In the genomic region with DNA sequence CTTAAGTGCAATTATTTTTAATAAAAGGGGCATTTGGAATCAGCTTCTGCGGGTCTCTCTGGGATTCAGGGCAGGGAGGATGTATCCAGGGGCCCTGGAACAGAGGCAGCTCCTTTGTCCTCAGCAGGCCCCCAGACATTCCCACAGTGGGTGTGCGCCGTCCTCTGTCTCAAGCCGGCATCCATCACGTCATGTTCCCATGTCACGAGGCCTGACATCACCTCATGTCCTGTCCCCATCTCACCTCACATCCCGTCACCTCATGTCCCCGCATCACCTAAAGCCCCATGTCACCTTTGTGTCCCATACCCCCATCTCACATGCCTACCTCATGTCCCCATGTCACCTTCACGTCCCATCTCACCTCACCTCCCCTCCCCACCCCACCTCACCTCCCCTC, we compare ENCODE assay signal across 24 cellular contexts. TPM values are rescaled to one million over a fixed set of nuclear protein-coding genes. Genes with fewer than 3 reads are reported as not detected.
DNase-seq lines count a peak whose midpoint lies in the region; ATAC-seq and TF ChIP-seq lines count a peak whose summit lies in the region.
"Had no signal": no experiment of that assay in that cellular context is flagged by ENCODE, and none has a peak within 500 bp of the region (broad histone marks: within the 10 kb centered on the region; RNA-seq: fewer than 3 reads in every experiment).

No MANE protein-coding gene starts in this region.

- no peaks in the 10 kb centered on the region for H3K4me1 ChIP-seq in sigmoid colon
- H3K4me1 ChIP-seq: A549, Peyer's patch had no signal

- H3K27me3 ChIP-seq in WERI-Rb-1 (ENCODE audit: insufficient read depth, low read depth, severe bottlenecking) (no peaks in the 10 kb centered on the region), sigmoid colon (peaks cover 0 to 8% (median 0%) of the 10 kb centered on the region in 3 donors)
- H3K27me3 ChIP-seq: Peyer's patch had no signal

- peaks cover 5% of the 10 kb centered on the region for H3K9me3 ChIP-seq in WERI-Rb-1 (ENCODE audit: severe bottlenecking)
- H3K9me3 ChIP-seq in sigmoid colon, result no peaks in the 10 kb centered on the region
- H3K9me3 ChIP-seq: A549, Peyer's patch had no signal

- intact Hi-C loops in cardiac septum (cut with DNase I), result no loop called here
- intact Hi-C loops in left cardiac atrium (cut with DNase I), result no loop called here
- intact Hi-C loops in sigmoid colon (cut with DNase I), result no loop called here

- ATAC-seq in left cardiac atrium, result no peak

- H3K4me3 ChIP-seq in WERI-Rb-1 (ENCODE audit: low read depth, low read length), result no peak overlapping the region
- no peak overlapping the region for H3K4me3 ChIP-seq in sigmoid colon
- H3K4me3 ChIP-seq: A549, GM23248, Peyer's patch had no signal

- H3K36me3 ChIP-seq in WERI-Rb-1 (peaks cover 32% of the 10 kb centered on the region), sigmoid colon (peaks cover 0 to 19% (median 0%) of the 10 kb centered on the region in 4 donors)
- H3K36me3 ChIP-seq: Peyer's patch had no signal

- no peak overlapping the region for H3K27ac ChIP-seq in WERI-Rb-1
- H3K27ac ChIP-seq in sigmoid colon, result no peak overlapping the region
- no peak overlapping the region for H3K27ac ChIP-seq in substantia nigra (ENCODE audit: low read depth, low read length, poor library complexity, severe bottlenecking)
- H3K27ac ChIP-seq: A549, GM23248, HL-60, Peyer's patch had no signal

- TF ChIP-seq CTCF in WERI-Rb-1 (IDR thresholded peaks at IDR 0.05; ENCODE audit: low read depth, low read length) (no peak), sigmoid colon (IDR thresholded peaks at IDR 0.05) (no peak), GM10266 (IDR thresholded peaks at IDR 0.05; ENCODE audit: control insufficient read depth, insufficient read depth, low read depth, missing control alignments) (no peak)

- DNase-seq in cardiac septum (ENCODE audit: low spot score) (peak; percentile 19), left cardiac atrium (no peak), WERI-Rb-1 (peak; percentile 56), hepatic stellate cell (ENCODE audit: low spot score) (peak; percentile 5), sigmoid colon (peak; percentile 33), substantia nigra (lab: John Stamatoyannopoulos, UW) (no peak), GM10266 (ENCODE audit: extremely low spot score) (no peak)
- no peak for DNase-seq in activated CD4-positive, CD25-positive, alpha-beta regulatory T cell (lab: John Stamatoyannopoulos, UW)
- DNase-seq: CD4-positive, CD25-positive, alpha-beta regulatory T cell; DND-41; GM23248; HCEC 1CT; IMR-90; NCI-H1105; NCI-H146; NCI-H2029; NCI-H226; NCI-H774 had no signal

- no peak for TF ChIP-seq POLR2A in sigmoid colon (IDR thresholded peaks at IDR 0.05)

- WGBS in sigmoid colon, 2 donors, result 83 to 90% methylated on average over 9 of the region's 9 CpGs

- no peak for TF ChIP-seq EP300 in sigmoid colon (IDR thresholded peaks at IDR 0.05)

RNA-seq across cellular contexts. Expression of a gene that starts 18.5 kb away (rescaled TPM):
- total RNA-seq in cardiac septum (47.0 TPM), left cardiac atrium (10 to 100 TPM; 43.8 to 48.7 TPM), sigmoid colon (10 to 100 TPM; 38.5 to 74.2 (median 54.4) TPM)
- 10 to 100 TPM; 13.8 to 35.7 (median 30.7) TPM for polyA plus RNA-seq in sigmoid colon

RNA-seq across cellular contexts. Expression of a gene that starts 27.1 kb away (rescaled TPM):
- total RNA-seq in cardiac septum (40.9 TPM), left cardiac atrium (10 to 100 TPM; 36.6 to 46.9 TPM), sigmoid colon (10 to 100 TPM; 26.6 to 45.1 (median 39.8) TPM)
- 10 to 100 TPM; 60.7 to 97.1 (median 85.1) TPM for polyA plus RNA-seq in sigmoid colon

RNA-seq across cellular contexts. Expression of a gene that starts 50.0 kb away (rescaled TPM):
- total RNA-seq in cardiac septum (not detected), left cardiac atrium (not detected), sigmoid colon (not detected)
- 1 to 10 TPM in 2 of 3 donors, under 1 TPM in 1; 0.23 to 1.8 (median 1.5) TPM for polyA plus RNA-seq in sigmoid colon
- total RNA-seq: CD4-positive, CD25-positive, alpha-beta regulatory T cell; GM23248; HT1080; IMR-90; OCI-LY7 had no signal
- polyA plus RNA-seq: BJ, IMR-90 had no signal

Comparison
In these comparisons a context has a peak if more than half of its experiments do, and no peak if none do; other contexts are left out.
1. DNase-seq: peak in cardiac septum (single experiment), WERI-Rb-1 (single experiment), hepatic stellate cell (single experiment) and sigmoid colon (single experiment); none in left cardiac atrium (single experiment), activated CD4-positive, CD25-positive, alpha-beta regulatory T cell (0 of 4), substantia nigra (0 of 49) and GM10266 (single experiment).